In genomic region chr2:160269803-160270570, GRCh38 we compare ENCODE assay signal across 8 cellular contexts.
A peak's percentile ranks its signal among the peaks of the same experiment; 100 is the strongest.
DNase-seq lines count a peak whose midpoint lies in the region; ATAC-seq, FAIRE-seq and TF ChIP-seq lines count a peak whose summit lies in the region.

No MANE protein-coding gene starts in this region.

- peak; percentile 65 to 79 for TF ChIP-seq CTCF in endothelial cell of umbilical vein (IDR thresholded peaks at IDR 0.05; ENCODE audit: extremely low read depth in 1 of 2, insufficient read depth in 1 of 2, low read depth in 1 of 2, low read length in 2 of 2)
- peak; percentile 69 for TF ChIP-seq CTCF in mesothelial cell of epicardium (IDR thresholded peaks at IDR 0.05; ENCODE audit: unreplicated experiment)

- H4K20me1 ChIP-seq in endothelial cell of umbilical vein (replicated peaks; ENCODE audit: control insufficient read depth, extremely low read depth, insufficient read depth, low read length), result no peaks in the 10 kb centered on the region

- no peaks in the 10 kb centered on the region for H3K9me3 ChIP-seq in endothelial cell of umbilical vein (replicated peaks; ENCODE audit: control insufficient read depth, insufficient read depth, low read length)

- DNase-seq in ACHN, result peak; percentile 99
- peak; percentile 85 for DNase-seq in NCI-H748 (lab: John Stamatoyannopoulos, UW; ENCODE audit: unreplicated experiment)
- DNase-seq in activated CD8-positive, alpha-beta memory T cell treated with anti-CD3 and anti-CD28 coated beads, Interleukin-2, amount 50 U/mL, for 4 hours, result peak; percentile 69
- DNase-seq in endothelial cell of umbilical vein (ENCODE audit: low read depth, low spot score), result peak; percentile 92
- peak; percentile 90 to 95 for DNase-seq in mesothelial cell of epicardium (ENCODE audit: low spot score in 2 of 2, unreplicated experiment in 2 of 2)
- peak; percentile 39 for DNase-seq in stimulated activated CD8-positive, alpha-beta memory T cell treated with anti-CD3 and anti-CD28 coated beads, Interleukin-15, amount 100 ng/mL, for 1 hour (ENCODE audit: low read depth)

- in situ Hi-C loops in ACHN (cut with HindIII; ENCODE audit: low pct_ligation_motif_present, low pct_unique_long_range_greater_than_20kb, low sequenced_read_pairs), result no loop called here

- CTCF ChIA-PET in endothelial cell of umbilical vein (lab: Charles Lee), result interaction anchor here (0.7 to 3.2 kb wide), 48 partner anchors 9 to 1004 kb away, joined by 3 to 57 read pairs (median 4); no protein-coding TSS in a partner anchor

- no peaks in the 10 kb centered on the region for H3K27me3 ChIP-seq in endothelial cell of umbilical vein (ENCODE audit: control insufficient read depth in 2 of 2, insufficient read depth in 2 of 2, low read length in 2 of 2)

- peak overlapping the region; percentile 93 for H3K27ac ChIP-seq in endothelial cell of umbilical vein (ENCODE audit: insufficient read depth, low read depth, low read length)

- POLR2A ChIA-PET in endothelial cell of umbilical vein (lab: Charles Lee), result interaction anchor here (0.9 to 1.0 kb wide), 2 partner anchors 10 to 60 kb away, joined by 3 to 4 read pairs; no protein-coding TSS in a partner anchor

- H3K4me3 ChIP-seq in endothelial cell of umbilical vein (replicated peaks in 1 of 3; ENCODE audit: insufficient read depth in 1 of 3, low read depth in 1 of 3, low read length in 3 of 3), result peak overlapping the region in 2 of 3 experiments; percentile 34 to 44

- H3K4me3 Mint-ChIP-seq in mesothelial cell of epicardium, result peak overlapping the region; percentile 66

- BruUV-seq in endothelial cell of umbilical vein (replicated peaks; lab: Mats Ljungman, UMichigan), result TSS peak; percentile 11

- H3K9ac ChIP-seq in endothelial cell of umbilical vein (replicated peaks; ENCODE audit: extremely low read depth, insufficient read depth, low read length), result peak overlapping the region; percentile 76

- peak; percentile 64 for FAIRE-seq in endothelial cell of umbilical vein (lab: Jason Lieb, UNC)

- peak overlapping the region; percentile 79 for H3K4me2 ChIP-seq in endothelial cell of umbilical vein (ENCODE audit: insufficient read depth, low read length)

- no peaks in the 10 kb centered on the region for H3K27me3 Mint-ChIP-seq in mesothelial cell of epicardium (ENCODE audit: low read depth)

- dilution Hi-C loops in endothelial cell of umbilical vein (cut with MboI; ENCODE audit: extremely low pct_ligation_motif_present, low sequenced_read_pairs), result no loop called here

- no peaks in the 10 kb centered on the region for H3K9me1 ChIP-seq in endothelial cell of umbilical vein (replicated peaks; ENCODE audit: control insufficient read depth, extremely low read depth, insufficient read depth, low read length)

- H3K36me3 Mint-ChIP-seq in mesothelial cell of epicardium, result peaks cover 8% of the 10 kb centered on the region

- H3K79me2 ChIP-seq in endothelial cell of umbilical vein (ENCODE audit: control insufficient read depth, insufficient read depth, low read length), result no peaks in the 10 kb centered on the region

- intact Hi-C loops in endothelial cell of umbilical vein (cut with micrococcal nuclease), result loop anchor here (1.0 to 10.0 kb wide), 8 partner anchors 9 to 805 kb away; no protein-coding TSS in a partner anchor

- TF ChIP-seq POLR2A in endothelial cell of umbilical vein (IDR thresholded peaks at IDR 0.05; ENCODE audit: low read depth, low read length), result peak; percentile 76

- ATAC-seq in GM18870 (IDR thresholded peaks at IDR 0.05; ENCODE audit: unreplicated experiment) (peak; percentile 77), HG03135 (IDR thresholded peaks at IDR 0.05; ENCODE audit: unreplicated experiment) (peak; percentile 99)

- H3K9me3 Mint-ChIP-seq in mesothelial cell of epicardium, result no peaks in the 10 kb centered on the region

- H3K36me3 ChIP-seq in endothelial cell of umbilical vein (ENCODE audit: control insufficient read depth in 2 of 2, extremely low read depth in 1 of 2, insufficient read depth in 2 of 2, low read length in 2 of 2), result peaks cover 4% of the 10 kb centered on the region in 2 experiments

- peak overlapping the region; percentile 4 for H2AFZ ChIP-seq in endothelial cell of umbilical vein (ENCODE audit: low read depth, low read length)

- peak overlapping the region; percentile 100 for H3K27ac Mint-ChIP-seq in mesothelial cell of epicardium

- H3K4me1 Mint-ChIP-seq in mesothelial cell of epicardium, result peaks cover 54% of the 10 kb centered on the region

- peaks cover 25% of the 10 kb centered on the region for H3K4me1 ChIP-seq in endothelial cell of umbilical vein (ENCODE audit: control insufficient read depth, extremely low read depth, insufficient read depth, low read length)

TF ChIP-seq in endothelial cell of umbilical vein, 7 proteins besides CTCF, POLR2A, EP300 and RAD21:
- TF ChIP-seq JUN (IDR thresholded peaks at IDR 0.05; ENCODE audit: borderline replicate concordance, insufficient read depth, insufficient read length, low read depth) (peak; percentile 35), GATA2 (IDR thresholded peaks at IDR 0.05; ENCODE audit: insufficient read depth, insufficient read length, low read depth, low read length) (peak; percentile 80), EZH2 (IDR thresholded peaks at IDR 0.05; ENCODE audit: borderline replicate concordance, low read depth, low read length, severe bottlenecking) (no peak), POLR2AphosphoS5 (IDR thresholded peaks at IDR 0.05; ENCODE audit: insufficient read depth, low read depth, low read length) (peak; percentile 98), MAX (IDR thresholded peaks at IDR 0.05; ENCODE audit: insufficient read depth, insufficient read length) (peak; percentile 77), FOS (IDR thresholded peaks at IDR 0.05; ENCODE audit: borderline replicate concordance, insufficient read depth, low read length) (peak; percentile 56), MYC (IDR thresholded peaks at IDR 0.05; ENCODE audit: low read depth, low read length) (peak; percentile 26)
TF ChIP-seq in endothelial cell of umbilical vein: peak in this region for 6.

Comparison
In these comparisons a context has a peak if more than half of its experiments do, and no peak if none do; other contexts are left out.
1. Peak in every context shown above with its lines: DNase-seq, ATAC-seq, H3K4me3 ChIP-seq and H3K27ac ChIP-seq.
2. DNase-seq: peak in every context shown above with its lines; median percentile 99 in ACHN; 92 in mesothelial cell of epicardium; 92 in endothelial cell of umbilical vein; 85 in NCI-H748; 69 in activated CD8-positive, alpha-beta memory T cell treated with anti-CD3 and anti-CD28 coated beads, Interleukin-2, amount 50 U/mL, for 4 hours; 39 in stimulated activated CD8-positive, alpha-beta memory T cell treated with anti-CD3 and anti-CD28 coated beads, Interleukin-15, amount 100 ng/mL, for 1 hour.